In the genomic region with DNA sequence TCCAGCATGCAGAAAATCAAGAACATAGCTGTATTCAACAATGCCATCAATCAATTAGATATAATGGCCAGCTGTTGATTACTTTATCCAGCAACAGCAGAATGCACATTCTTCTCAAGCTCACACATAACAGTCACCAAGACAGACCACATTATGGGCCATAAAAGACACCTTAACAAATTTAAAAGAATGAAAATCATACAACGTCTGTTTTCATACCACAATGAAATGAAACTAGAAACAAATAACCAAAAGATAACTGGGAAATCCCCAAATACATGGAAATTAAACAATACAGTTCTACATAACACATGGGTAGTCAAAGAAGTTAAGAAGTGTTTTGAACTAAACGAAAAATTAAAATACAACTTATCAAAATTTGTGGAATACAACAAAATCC, we compare ENCODE assay signal across 21 cellular contexts.
DNase-seq lines count a peak whose midpoint lies in the region; ATAC-seq and TF ChIP-seq lines count a peak whose summit lies in the region.
"Had no signal": no experiment of that assay in that cellular context is flagged by ENCODE, and none has a peak within 500 bp of the region (broad histone marks: within the 10 kb centered on the region; RNA-seq: fewer than 3 reads in every experiment).

No MANE protein-coding gene starts in this region.

- H4K20me1 ChIP-seq in MM.1S (ENCODE audit: insufficient read depth, low read length): no peaks in the 10 kb centered on the region

- peaks cover 47% of the 10 kb centered on the region for H3K36me3 Mint-ChIP-seq in activated T-cell treated with anti-CD3 and anti-CD28 coated beads, Interleukin-2, amount 50 U/mL, for 24 hours (ENCODE audit: low read depth)
- H3K36me3 Mint-ChIP-seq in activated naive CD8-positive, alpha-beta T cell treated with anti-CD3 and anti-CD28 coated beads for 36 hours: peaks cover 46% of the 10 kb centered on the region
- peaks cover 16% of the 10 kb centered on the region for H3K36me3 Mint-ChIP-seq in natural killer cell

- intact Hi-C loops in natural killer cell (cut with micrococcal nuclease): no loop called here

- ATAC-seq in natural killer cell (peak in 1 of 3 donors; percentile 20), GM19351 (IDR thresholded peaks at IDR 0.05; ENCODE audit: unreplicated experiment) (no peak)
- ATAC-seq: heart left ventricle; left lobe of liver; naive thymus-derived CD8-positive, alpha-beta T cell had no signal

- no peak overlapping the region for H3K9ac ChIP-seq in MM.1S (ENCODE audit: low read length)

- no peaks in the 10 kb centered on the region for H3K4me1 ChIP-seq in MM.1S (ENCODE audit: low read length)
- H3K4me1 ChIP-seq: BE2C had no signal

- H3K27me3 ChIP-seq in MM.1S (replicated peaks; ENCODE audit: insufficient read depth, low read length): no peaks in the 10 kb centered on the region
- H3K27me3 ChIP-seq: BE2C, heart left ventricle, stomach, transverse colon had no signal

- H3K9me3 ChIP-seq in MM.1S (replicated peaks; ENCODE audit: insufficient read depth, low read length): no peaks in the 10 kb centered on the region
- H3K9me3 ChIP-seq: BE2C, stomach had no signal

- TF ChIP-seq CTCF in MM.1S (IDR thresholded peaks at IDR 0.05; ENCODE audit: low read length): no peak
- no peak for TF ChIP-seq CTCF in natural killer cell (IDR thresholded peaks at IDR 0.05)

- no peaks in the 10 kb centered on the region for H3F3A ChIP-seq in MM.1S (ENCODE audit: insufficient read depth, low read length)

- H2AFZ ChIP-seq in MM.1S (ENCODE audit: low read length): no peak overlapping the region

- H3K4me1 Mint-ChIP-seq in activated T-cell treated with anti-CD3 and anti-CD28 coated beads, Interleukin-2, amount 50 U/mL, for 24 hours (ENCODE audit: low read depth): peaks cover 36% of the 10 kb centered on the region
- H3K4me1 Mint-ChIP-seq in activated naive CD8-positive, alpha-beta T cell treated with anti-CD3 and anti-CD28 coated beads for 36 hours: peaks cover 23% of the 10 kb centered on the region
- peaks cover 5 to 7% of the 10 kb centered on the region in 2 donors for H3K4me1 Mint-ChIP-seq in natural killer cell

- H3K79me2 ChIP-seq in MM.1S (ENCODE audit: low read length): no peaks in the 10 kb centered on the region

- H3K9me3 Mint-ChIP-seq in activated T-cell treated with anti-CD3 and anti-CD28 coated beads, Interleukin-2, amount 50 U/mL, for 24 hours: peaks cover 7% of the 10 kb centered on the region
- peaks cover 16% of the 10 kb centered on the region for H3K9me3 Mint-ChIP-seq in activated naive CD8-positive, alpha-beta T cell treated with anti-CD3 and anti-CD28 coated beads for 36 hours
- H3K9me3 Mint-ChIP-seq in natural killer cell: peaks cover 4 to 6% of the 10 kb centered on the region in 2 donors

- no peaks in the 10 kb centered on the region for H3K9me2 ChIP-seq in MM.1S (replicated peaks; ENCODE audit: insufficient read depth, low read length)

- no peaks in the 10 kb centered on the region for H3K36me3 ChIP-seq in MM.1S (replicated peaks; ENCODE audit: insufficient read depth, low read length)
- H3K36me3 ChIP-seq: BE2C, spleen had no signal

- peak overlapping the region; percentile 56 for H3K27ac Mint-ChIP-seq in activated T-cell treated with anti-CD3 and anti-CD28 coated beads, Interleukin-2, amount 50 U/mL, for 24 hours
- H3K27ac Mint-ChIP-seq in activated naive CD8-positive, alpha-beta T cell treated with anti-CD3 and anti-CD28 coated beads for 36 hours: peak overlapping the region; percentile 4
- peak overlapping the region in 1 of 2 donors; percentile 51 for H3K27ac Mint-ChIP-seq in natural killer cell

- H3K4me2 ChIP-seq in MM.1S (ENCODE audit: low read depth, low read length): peak overlapping the region; percentile 4; the same call in 1 of the 2 replicates

- no peak for DNase-seq in activated T-cell treated with anti-CD3 and anti-CD28 coated beads, Interleukin-2, amount 50 U/mL, for 24 hours
- DNase-seq in activated T-cell treated with anti-CD3 and anti-CD28 coated beads, Interleukin-2, amount 50 U/mL, for 1 hour: no peak
- DNase-seq in MM.1S (no peak), natural killer cell (no peak), T1000 (lab: John Stamatoyannopoulos, UW) (no peak), cortex of kidney (lab: John Stamatoyannopoulos, UW) (no peak)
- no peak for DNase-seq in activated naive CD8-positive, alpha-beta T cell treated with anti-CD3 and anti-CD28 coated beads for 36 hours
- DNase-seq: amygdala; BE2C; heart left ventricle; naive thymus-derived CD8-positive, alpha-beta T cell; NCI-H1105 treated with DMSO at 0.1 percent for 48 hours; NCI-H2029 treated with DMSO at 0.1 percent for 48 hours; NCI-H82; retina; spleen; stimulated activated CD4-positive, alpha-beta T cell treated with anti-CD3 and anti-CD28 coated beads, Interleukin-4, amount 100 ng/mL, for 24 hours; stomach; transverse colon had no signal

- peak overlapping the region; percentile 21 for H3K4me3 ChIP-seq in MM.1S (ENCODE audit: low read length)
- H3K4me3 ChIP-seq: heart left ventricle, spleen, stomach, transverse colon had no signal

- H3K27ac ChIP-seq in MM.1S (ENCODE audit: low read length): no peak overlapping the region
- H3K27ac ChIP-seq: heart left ventricle, spleen, stomach, transverse colon had no signal

- no peaks in the 10 kb centered on the region for H3K27me3 Mint-ChIP-seq in activated T-cell treated with anti-CD3 and anti-CD28 coated beads, Interleukin-2, amount 50 U/mL, for 24 hours
- H3K27me3 Mint-ChIP-seq in activated naive CD8-positive, alpha-beta T cell treated with anti-CD3 and anti-CD28 coated beads for 36 hours: no peaks in the 10 kb centered on the region
- no peaks in the 10 kb centered on the region for H3K27me3 Mint-ChIP-seq in natural killer cell (ENCODE audit: low read depth in 2 of 2)
- H3K27me3 Mint-ChIP-seq: naive thymus-derived CD8-positive, alpha-beta T cell had no signal

- peak overlapping the region; percentile 61 for H3K4me3 Mint-ChIP-seq in activated T-cell treated with anti-CD3 and anti-CD28 coated beads, Interleukin-2, amount 50 U/mL, for 24 hours
- no peak overlapping the region for H3K4me3 Mint-ChIP-seq in activated naive CD8-positive, alpha-beta T cell treated with anti-CD3 and anti-CD28 coated beads for 36 hours
- H3K4me3 Mint-ChIP-seq in natural killer cell: peak overlapping the region; percentile 62
